In the genomic region with DNA sequence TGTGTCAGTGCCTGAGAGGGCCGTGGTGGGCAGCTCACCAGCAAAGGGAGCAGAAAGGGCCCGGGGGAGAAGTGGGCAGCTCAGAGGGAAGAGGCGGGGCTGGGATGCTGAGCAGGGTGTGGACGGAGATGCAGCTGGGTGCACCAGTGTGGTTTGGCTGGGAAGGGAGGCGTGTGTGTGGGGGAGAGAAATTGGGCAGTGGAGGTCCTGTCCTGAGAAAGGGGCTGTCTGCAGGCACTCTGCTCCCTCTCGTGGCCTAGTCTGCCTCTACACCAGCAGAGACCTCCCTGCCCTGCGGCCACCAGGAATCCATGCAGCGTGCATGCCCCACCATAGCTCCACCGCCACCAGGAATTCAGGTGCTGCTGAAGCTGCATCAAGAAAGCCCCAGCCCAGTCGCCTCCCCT, we compare ENCODE assay signal across 8 cellular contexts. TPM values are rescaled to one million over a fixed set of nuclear protein-coding genes. Genes with fewer than 3 reads are reported as not detected.
A peak's percentile ranks its signal among the peaks of the same experiment; 100 is the strongest.
DNase-seq lines count a peak whose midpoint lies in the region; TF ChIP-seq lines count a peak whose summit lies in the region.

No MANE protein-coding gene starts in this region.

- H3K9me3 Mint-ChIP-seq in endodermal cell = peaks cover 42% of the 10 kb centered on the region

- H3K27ac Mint-ChIP-seq in endodermal cell = no peak overlapping the region

- intact Hi-C loops in esophagus muscularis mucosa (cut with DNase I) = no loop called here

- in situ Hi-C loops in G401 (cut with HindIII; ENCODE audit: low sequenced_read_pairs) = no loop called here

- peaks cover 25% of the 10 kb centered on the region for H3K27me3 Mint-ChIP-seq in endodermal cell (ENCODE audit: insufficient read depth)

- no peak for TF ChIP-seq EP300 in esophagus muscularis mucosa (IDR thresholded peaks at IDR 0.05)

- no peak overlapping the region for H3K9ac ChIP-seq in endodermal cell (ENCODE audit: extremely low read depth, low read length, poor library complexity, severe bottlenecking)

- H3K27me3 ChIP-seq in endodermal cell (ENCODE audit: control insufficient read depth, insufficient read depth, low read length, poor library complexity, severe bottlenecking) (peaks cover 9% of the 10 kb centered on the region), esophagus muscularis mucosa (peaks cover 0 to 45% (median 10%) of the 10 kb centered on the region in 4 donors)

- no peaks in the 10 kb centered on the region for H3K36me3 ChIP-seq in endodermal cell (ENCODE audit: control insufficient read depth, insufficient read depth, low read length)
- H3K36me3 ChIP-seq in esophagus muscularis mucosa = peaks cover 0 to 19% (median 0%) of the 10 kb centered on the region in 4 donors

- no peak for TF ChIP-seq POLR2A in esophagus muscularis mucosa (IDR thresholded peaks at IDR 0.05; ENCODE audit: low read depth)

- no peaks in the 10 kb centered on the region for H3K36me3 Mint-ChIP-seq in endodermal cell (ENCODE audit: low read depth)

- H3K27ac ChIP-seq in 22Rv1 = no peak overlapping the region
- no peak overlapping the region for H3K27ac ChIP-seq in endodermal cell (ENCODE audit: low read depth, low read length)
- H3K27ac ChIP-seq in esophagus muscularis mucosa (replicated peaks in 1 of 4) = no peak overlapping the region

- peak; percentile 46 for TF ChIP-seq CTCF in 22Rv1 (IDR thresholded peaks at IDR 0.05)
- TF ChIP-seq CTCF in endodermal cell (conservative IDR thresholded peaks at IDR 0.05) = peak; percentile 45
- TF ChIP-seq CTCF in esophagus muscularis mucosa (IDR thresholded peaks at IDR 0.05) = peak in 1 of 3 experiments; percentile 11

- H3K9me3 ChIP-seq in endodermal cell (ENCODE audit: control insufficient read depth, low read length) (no peaks in the 10 kb centered on the region), esophagus muscularis mucosa (no peaks in the 10 kb centered on the region)

- DNase-seq in G401 (ENCODE audit: low spot score) (peak; percentile 16), MV-4-11 (lab: John Stamatoyannopoulos, UW) (peak; percentile 41), endodermal cell (peak; percentile 77), esophagus muscularis mucosa (ENCODE audit: extremely low spot score) (no peak), kidney glomerular epithelial cell (lab: John Stamatoyannopoulos, UW) (no peak), NCI-H146 treated with DMSO at 0.1 percent for 48 hours (lab: John Stamatoyannopoulos, UW; ENCODE audit: unreplicated experiment) (no peak)
- no peak for DNase-seq in activated T-cell treated with anti-CD3 and anti-CD28 coated beads, Interleukin-2, amount 50 U/mL, for 48 hours

- H3K4me3 Mint-ChIP-seq in endodermal cell = no peak overlapping the region

- 57 to 61% methylated on average over 7 to 9 of the region's 10 CpGs for WGBS in endodermal cell (ENCODE audit: insufficient coverage in 1 of 2, insufficient read length in 1 of 2), 2 experiments
- WGBS in esophagus muscularis mucosa = 54% methylated on average over 10 of the region's 10 CpGs

- H3K4me1 Mint-ChIP-seq in endodermal cell = no peaks in the 10 kb centered on the region

- H3K4me1 ChIP-seq in endodermal cell (ENCODE audit: control insufficient read depth, insufficient read depth, low read length) = no peaks in the 10 kb centered on the region
- peaks cover 13 to 30% (median 23%) of the 10 kb centered on the region in 4 donors for H3K4me1 ChIP-seq in esophagus muscularis mucosa

- H3K4me3 ChIP-seq in endodermal cell (ENCODE audit: low read length) (no peak overlapping the region), esophagus muscularis mucosa (no peak overlapping the region)

RNA-seq across cellular contexts. Expression of a gene that starts 6.4 kb away (rescaled TPM):
- 23.8 and 39.1 TPM in 2 replicates for total RNA-seq in G401 (2014; rRNA removed; shearing (Covaris generic))
- total RNA-seq in endodermal cell (1 to 10 TPM in 1 of 2 donors, under 1 TPM in 1; 0.29 to 1.5 TPM), esophagus muscularis mucosa (10 to 100 TPM in 1 of 4 donors, 1 to 10 TPM in 3; 2.9 to 13.0 (median 5.4) TPM)
- 5.8 TPM for polyA plus RNA-seq in endodermal cell (2013, experiment 1 of 2)
- 6.1 TPM for polyA plus RNA-seq in endodermal cell (2013, experiment 2 of 2)

RNA-seq across cellular contexts. Expression of a gene that starts 41.7 kb away (rescaled TPM):
- 67.1 and 89.1 TPM in 2 replicates for total RNA-seq in G401 (2014; rRNA removed; shearing (Covaris generic))
- total RNA-seq in endodermal cell (10 to 100 TPM in 1 of 2 donors, 1 to 10 TPM in 1; 9.1 to 23.8 TPM), esophagus muscularis mucosa (1 to 10 TPM; 3.8 to 6.6 (median 4.7) TPM)
- polyA plus RNA-seq in endodermal cell (2013, experiment 1 of 2) = 21.3 TPM
- polyA plus RNA-seq in endodermal cell (2013, experiment 2 of 2) = 19.0 TPM

RNA-seq across cellular contexts. Expression of a gene that starts 46.1 kb away (rescaled TPM):
- total RNA-seq in G401 (2014; rRNA removed; shearing (Covaris generic)) = 8.6 TPM in 1 of 2 replicates, not detected in the other
- 10 to 100 TPM in 1 of 2 donors, 1 to 10 TPM in 1; 7.0 to 47.1 TPM for total RNA-seq in endodermal cell
- 29.7 TPM for polyA plus RNA-seq in endodermal cell (2013, experiment 1 of 2)
- polyA plus RNA-seq in endodermal cell (2013, experiment 2 of 2) = 32.3 TPM
- 100 to 1,000 TPM in 1 of 4 donors, 10 to 100 TPM in 3; 34.0 to 110 (median 54.6) TPM for total RNA-seq in esophagus muscularis mucosa

RNA-seq across cellular contexts. Expression of a gene that starts 58.1 kb away (rescaled TPM):
- 184 and 209 TPM in 2 replicates for total RNA-seq in G401 (2014; rRNA removed; shearing (Covaris generic))
- total RNA-seq in endodermal cell (1 to 10 TPM; 3.9 to 5.3 TPM), esophagus muscularis mucosa (100 to 1,000 TPM; 283 to 578 (median 392) TPM)
- 96.3 TPM for polyA plus RNA-seq in endodermal cell (2013, experiment 1 of 2)
- 93.1 TPM for polyA plus RNA-seq in endodermal cell (2013, experiment 2 of 2)

Comparison
In these comparisons a context has a peak if more than half of its experiments do, and no peak if none do; other contexts are left out.
1. DNase-seq: peak in G401 (single experiment), MV-4-11 (single experiment) and endodermal cell (single experiment); none in esophagus muscularis mucosa (single experiment), kidney glomerular epithelial cell (single experiment), NCI-H146 treated with DMSO at 0.1 percent for 48 hours (single experiment) and activated T-cell treated with anti-CD3 and anti-CD28 coated beads, Interleukin-2, amount 50 U/mL, for 48 hours (0 of 2).